8 cellular contexts compared by ENCODE assay signal in the genomic region with DNA sequence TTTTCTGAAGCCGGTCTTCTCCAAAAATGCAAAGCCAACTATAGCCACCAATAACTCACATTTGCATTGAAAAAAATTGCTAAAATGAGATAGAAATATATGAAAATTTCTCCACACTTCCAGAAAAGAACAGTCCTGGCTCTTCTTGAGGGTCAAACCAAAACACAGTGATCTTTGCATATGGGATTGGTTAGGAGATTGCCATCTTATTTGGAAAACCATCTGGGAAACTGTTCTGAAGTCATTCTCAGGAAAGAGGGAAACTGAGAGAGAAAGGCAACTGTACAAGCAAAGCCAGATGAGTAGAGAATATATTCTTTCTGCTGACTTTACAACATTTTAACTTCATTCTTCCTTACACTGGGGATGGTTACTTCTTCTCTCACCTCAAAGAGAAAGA.
"Had no signal": no experiment of that assay in that cellular context is flagged by ENCODE, and none has a peak within 500 bp of the region (broad histone marks: within the 10 kb centered on the region; RNA-seq: fewer than 3 reads in every experiment).

No MANE protein-coding gene starts in this region.

- ATAC-seq: GM23338, HepG2 had no signal

- H3K27ac ChIP-seq: HL-60 had no signal

- FAIRE-seq: H1, H54, HepG2 had no signal

- H2AFZ ChIP-seq: GM23338 had no signal

- H3K4me2 ChIP-seq: GM23338 had no signal

- H3K4me3 ChIP-seq: GM23338 had no signal

- DNase-seq: H9, HCEC 1CT, KBM-7 had no signal
